Comparison of ENCODE assay signal across 26 cellular contexts in the genomic region with DNA sequence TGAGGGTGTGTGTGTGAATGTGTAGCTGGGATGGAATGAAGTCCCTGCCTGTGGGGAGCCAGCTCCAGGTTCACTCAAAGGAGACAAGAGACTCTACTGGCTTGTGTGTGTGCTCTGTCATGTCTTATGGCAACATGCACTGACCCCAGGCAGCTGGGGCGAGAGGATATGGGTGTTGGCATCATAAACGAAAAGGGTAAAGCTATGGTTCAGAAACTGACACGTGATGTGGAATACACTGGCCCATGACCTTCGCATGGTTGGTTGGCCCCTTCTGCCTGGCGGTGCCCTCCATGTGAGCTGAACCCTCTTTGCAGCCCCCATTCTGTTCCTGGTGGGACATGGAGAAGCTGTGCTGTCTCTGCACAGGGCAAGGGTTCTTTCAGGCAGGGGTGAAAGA. TPM values are rescaled to one million over a fixed set of nuclear protein-coding genes. Genes with fewer than 3 reads are reported as not detected.
"Had no signal": no experiment of that assay in that cellular context is flagged by ENCODE, and none has a peak within 500 bp of the region (broad histone marks: within the 10 kb centered on the region; RNA-seq: fewer than 3 reads in every experiment).

No MANE protein-coding gene starts in this region.

- H3K4me1 ChIP-seq: body of pancreas, foreskin keratinocyte, uterus had no signal

- H3K4me3 ChIP-seq: body of pancreas, hepatocyte, left ventricle myocardium inferior, ovary, transverse colon, uterus had no signal

- DNase-seq: activated CD4-positive, alpha-beta T cell treated with anti-CD3 and anti-CD28 coated beads for 1 hour; activated CD8-positive, alpha-beta memory T cell treated with anti-CD3 and anti-CD28 coated beads for 24 hours; activated CD8-positive, alpha-beta memory T cell treated with anti-CD3 and anti-CD28 coated beads, Interleukin-2, amount 50 U/mL, for 4 hours; activated naive CD4-positive, alpha-beta T cell; activated T-cell treated with anti-CD3 and anti-CD28 coated beads, Interleukin-2, amount 50 U/mL, for 24 hours; body of pancreas; effector CD4-positive, alpha-beta T cell; foreskin keratinocyte; glutamatergic neuron; kidney glomerular epithelial cell; left ventricle myocardium inferior; mammary epithelial cell; right cardiac atrium; stimulated activated CD4-positive, alpha-beta T cell treated with anti-CD3 and anti-CD28 coated beads, Interleukin-4, amount 100 ng/mL, for 24 hours; transverse colon; uterus; WERI-Rb-1 had no signal

- H3K27me3 ChIP-seq: body of pancreas, foreskin keratinocyte, hepatocyte, neutrophil, ovary, transverse colon, uterus had no signal

- ATAC-seq: body of pancreas, foreskin keratinocyte, right cardiac atrium had no signal

- H3K4me3 Mint-ChIP-seq: activated T-cell treated with anti-CD3 and anti-CD28 coated beads, Interleukin-2, amount 50 U/mL, for 24 hours; dendritic cell treated with granulocyte-macrophage colony-stimulating factor and Interleukin-4, amounts not matched to agents 40 ng/mL and 50 ng/mL, for 4 days; nephron had no signal

- H3K27ac Mint-ChIP-seq: activated T-cell treated with anti-CD3 and anti-CD28 coated beads, Interleukin-2, amount 50 U/mL, for 24 hours; activated T-helper 2 cell treated with anti-CD3 and anti-CD28 coated beads, Interferon-gamma antibody, Interleukin-2, Interleukin-4, amounts not matched to agents 10 μg/mL and 5 μg/mL and 100 μg/mL, durations not matched to agents 14 hours and 24 hours and 36 hours; dendritic cell treated with granulocyte-macrophage colony-stimulating factor and Interleukin-4, amounts not matched to agents 40 ng/mL and 50 ng/mL, for 4 days; nephron had no signal

- H3K9me3 ChIP-seq: neutrophil, ovary, uterus had no signal

- H3K27me3 Mint-ChIP-seq: activated T-cell treated with anti-CD3 and anti-CD28 coated beads, Interleukin-2, amount 50 U/mL, for 24 hours; dendritic cell treated with granulocyte-macrophage colony-stimulating factor and Interleukin-4, amounts not matched to agents 40 ng/mL and 50 ng/mL, for 4 days had no signal

- H3K27ac ChIP-seq: body of pancreas, foreskin keratinocyte, hepatocyte, left ventricle myocardium inferior, neutrophil, ovary, transverse colon, uterus, WERI-Rb-1 had no signal

- H3K36me3 ChIP-seq: ovary, uterus had no signal

- H3K4me2 ChIP-seq: hepatocyte had no signal

- H3K4me1 Mint-ChIP-seq: nephron had no signal

RNA-seq across cellular contexts. Expression of gene ZNF750, which starts 21.9 kb away (rescaled TPM):
- total RNA-seq: activated T-helper 2 cell treated with anti-CD3 and anti-CD28 coated beads, Interferon-gamma antibody, Interleukin-2, Interleukin-4, amounts not matched to agents 10 μg/mL and 5 μg/mL and 100 μg/mL, durations not matched to agents 14 hours and 24 hours and 36 hours; body of pancreas; cardiac septum; left ventricle myocardium inferior; ovary; right cardiac atrium; T-helper 2 cell treated with Interferon-gamma antibody and Interleukin-4, amounts not matched to agents 100 ng/mL and 5 ng/mL, for 36 hours; temporal lobe; transverse colon had no signal
